ENCODE assay signal across 32 cellular contexts in the genomic region with DNA sequence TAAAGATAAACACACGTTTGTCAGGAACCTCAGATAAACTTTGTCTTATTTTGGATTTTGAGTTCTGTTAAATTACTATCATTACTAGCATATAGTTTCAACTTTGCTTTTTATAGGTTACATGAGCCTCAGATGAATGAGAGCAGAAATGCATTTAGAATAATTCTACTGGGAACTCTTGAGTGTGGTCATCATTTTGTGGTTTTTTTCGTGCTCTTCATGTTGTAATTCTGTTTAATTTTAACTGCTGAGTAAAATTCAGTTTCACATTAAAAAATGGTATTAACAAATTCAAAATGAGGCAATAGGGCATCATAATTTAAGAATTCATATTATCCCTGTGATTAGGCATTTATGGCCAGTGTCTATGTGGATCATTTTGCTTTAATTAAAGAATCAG.
A peak's percentile ranks its signal among the peaks of the same experiment; 100 is the strongest.
DNase-seq lines count a peak whose midpoint lies in the region; TF ChIP-seq lines count a peak whose summit lies in the region.
"Had no signal": no experiment of that assay in that cellular context is flagged by ENCODE, and none has a peak within 500 bp of the region (broad histone marks: within the 10 kb centered on the region; RNA-seq: fewer than 3 reads in every experiment).

No MANE protein-coding gene starts in this region.

- 96 to 100% methylated on average over 1 to 2 of the region's 2 CpGs for whole genome bisulfite sequencing in endodermal cell (ENCODE audit: insufficient coverage in 1 of 2, insufficient read length in 1 of 2), 2 experiments

- H3K9me3 ChIP-seq in endodermal cell (ENCODE audit: control insufficient read depth, low read length): no peaks in the 10 kb centered on the region
- H3K9me3 ChIP-seq: esophagus muscularis mucosa, gastroesophageal sphincter, Peyer's patch, psoas muscle, sigmoid colon, transverse colon had no signal

- no peaks in the 10 kb centered on the region for H3K27me3 ChIP-seq in endodermal cell (ENCODE audit: control insufficient read depth, insufficient read depth, low read length, poor library complexity, severe bottlenecking)
- H3K27me3 ChIP-seq: brain microvascular endothelial cell, esophagus muscularis mucosa, gastroesophageal sphincter, Peyer's patch, sigmoid colon, transverse colon had no signal

- H3K9me3 Mint-ChIP-seq in endodermal cell (no peaks in the 10 kb centered on the region), HFFc6 (no peaks in the 10 kb centered on the region)
- H3K9me3 Mint-ChIP-seq: activated naive CD4-positive, alpha-beta T cell treated with anti-CD3 and anti-CD28 coated beads for 36 hours; GM23338 had no signal

- H3K36me3 Mint-ChIP-seq in endodermal cell (ENCODE audit: low read depth) (peaks cover 10% of the 10 kb centered on the region), HFFc6 (ENCODE audit: low read depth) (peaks cover 45% of the 10 kb centered on the region)
- H3K36me3 Mint-ChIP-seq: CD4-positive, CD25-positive, alpha-beta regulatory T cell; natural killer cell had no signal

- H3K27me3 Mint-ChIP-seq in endodermal cell (ENCODE audit: insufficient read depth) (no peaks in the 10 kb centered on the region), HFFc6 (ENCODE audit: insufficient read depth) (no peaks in the 10 kb centered on the region)
- H3K27me3 Mint-ChIP-seq: CD4-positive, CD25-positive, alpha-beta regulatory T cell had no signal

- DNase-seq in GM04504 (ENCODE audit: low read depth): peak; percentile 15
- peak; percentile 67 to 89 for DNase-seq in NOMO-1 (lab: John Stamatoyannopoulos, UW; ENCODE audit: unreplicated experiment in 2 of 2)
- DNase-seq in fibroblast of gingiva (ENCODE audit: low read depth): peak; percentile 54
- DNase-seq in stromal cell of bone marrow (ENCODE audit: low read depth): peak; percentile 28
- DNase-seq in endodermal cell: no peak
- DNase-seq in HFFc6: no peak
- DNase-seq in NCI-H1092 (lab: John Stamatoyannopoulos, UW): no peak
- DNase-seq: activated CD8-positive, alpha-beta T cell treated with anti-CD3 and anti-CD28 coated beads, Interleukin-2, amount 10 ng/mL, durations not matched to agents 7 days and 5 days; activated naive CD4-positive, alpha-beta T cell treated with anti-CD3 and anti-CD28 coated beads for 36 hours; amniotic stem cell; brain microvascular endothelial cell; Calu3; CD4-positive, CD25-positive, alpha-beta regulatory T cell; cerebellar nuclear complex; dermis blood vessel endothelial cell; DMS79; GDM1; hypothalamus; left cardiac atrium; natural killer cell; NCI-H2107; nucleus accumbens; Peyer's patch; psoas muscle; SHP77 treated with DMSO at 0.1 percent for 48 hours; sigmoid colon; stimulated activated CD4-positive, alpha-beta T cell treated with anti-CD3 and anti-CD28 coated beads, Interleukin-4, amount 100 ng/mL, for 24 hours; transverse colon had no signal

- peaks cover 47% of the 10 kb centered on the region for H3K36me3 ChIP-seq in endodermal cell (ENCODE audit: control insufficient read depth, insufficient read depth, low read length)
- H3K36me3 ChIP-seq: brain microvascular endothelial cell, Peyer's patch had no signal

- H3K4me1 Mint-ChIP-seq in endodermal cell: no peaks in the 10 kb centered on the region
- H3K4me1 Mint-ChIP-seq in HFFc6 (ENCODE audit: low read depth): peaks cover 28% of the 10 kb centered on the region
- H3K4me1 Mint-ChIP-seq: CD4-positive, CD25-positive, alpha-beta regulatory T cell; GM23338; natural killer cell had no signal

- H3K4me3 Mint-ChIP-seq in endodermal cell (no peak overlapping the region), HFFc6 (no peak overlapping the region)
- H3K4me3 Mint-ChIP-seq: activated CD8-positive, alpha-beta T cell treated with anti-CD3 and anti-CD28 coated beads, Interleukin-2, amount 10 ng/mL, durations not matched to agents 7 days and 5 days; activated naive CD4-positive, alpha-beta T cell treated with anti-CD3 and anti-CD28 coated beads for 36 hours; CD4-positive, CD25-positive, alpha-beta regulatory T cell; GM23338; natural killer cell had no signal

- no peak overlapping the region for H3K4me3 ChIP-seq in endodermal cell (ENCODE audit: low read length)
- H3K4me3 ChIP-seq: esophagus muscularis mucosa, gastroesophageal sphincter, GM23338, lung, Peyer's patch, psoas muscle, sigmoid colon, transverse colon had no signal

- no peak overlapping the region for H3K9ac ChIP-seq in endodermal cell (ENCODE audit: extremely low read depth, low read length, poor library complexity, severe bottlenecking)

- H3K27ac Mint-ChIP-seq in endodermal cell (no peak overlapping the region), HFFc6 (no peak overlapping the region)
- H3K27ac Mint-ChIP-seq: activated CD8-positive, alpha-beta T cell treated with anti-CD3 and anti-CD28 coated beads, Interleukin-2, amount 10 ng/mL, durations not matched to agents 7 days and 5 days; activated naive CD4-positive, alpha-beta T cell treated with anti-CD3 and anti-CD28 coated beads for 36 hours; CD4-positive, CD25-positive, alpha-beta regulatory T cell; GM23338; natural killer cell had no signal

- no peak overlapping the region for H3K27ac ChIP-seq in endodermal cell (ENCODE audit: low read depth, low read length)
- H3K27ac ChIP-seq: brain microvascular endothelial cell, esophagus muscularis mucosa, gastroesophageal sphincter, Peyer's patch, psoas muscle, transverse colon had no signal

- TF ChIP-seq CTCF in endodermal cell (conservative IDR thresholded peaks at IDR 0.05) (no peak), HFFc6 (IDR thresholded peaks at IDR 0.05) (no peak)

- H3K4me1 ChIP-seq in endodermal cell (ENCODE audit: control insufficient read depth, insufficient read depth, low read length): peaks cover 4% of the 10 kb centered on the region
- H3K4me1 ChIP-seq: Peyer's patch, psoas muscle had no signal

Comparison
In these comparisons a context has a peak if more than half of its experiments do, and no peak if none do; other contexts are left out.
1. DNase-seq: peak in GM04504 (single experiment), NOMO-1 (2 of 2), fibroblast of gingiva (single experiment) and stromal cell of bone marrow (single experiment); none in endodermal cell (single experiment), HFFc6 (single experiment) and NCI-H1092 (single experiment).